19 cellular contexts compared by ENCODE assay signal in the genomic region with DNA sequence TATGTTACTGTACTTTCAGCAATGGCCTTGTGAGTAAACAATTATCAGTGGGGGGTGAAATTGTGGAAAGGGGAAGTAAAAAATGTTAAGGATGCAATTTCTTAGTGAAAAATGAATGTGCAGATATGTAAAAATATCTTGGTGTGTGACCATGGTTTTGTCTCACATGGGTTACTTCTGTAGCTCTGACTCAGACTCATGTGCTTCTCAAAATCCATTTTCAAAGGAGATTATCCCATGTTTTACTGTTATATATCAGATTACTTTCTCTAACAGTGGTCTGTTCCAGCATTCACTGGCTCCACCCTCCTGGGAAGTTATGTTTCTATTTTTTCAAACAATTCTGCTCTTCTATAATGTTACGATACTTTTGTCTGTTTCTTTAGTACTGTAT.
DNase-seq lines count a peak whose midpoint lies in the region; TF ChIP-seq lines count a peak whose summit lies in the region.
"Had no signal": no experiment of that assay in that cellular context is flagged by ENCODE, and none has a peak within 500 bp of the region (broad histone marks: within the 10 kb centered on the region; RNA-seq: fewer than 3 reads in every experiment).

No MANE protein-coding gene starts in this region.

- H3K79me2 ChIP-seq in OCI-LY3 (ENCODE audit: low read length), result no peaks in the 10 kb centered on the region

- H3K27ac ChIP-seq in OCI-LY3 (ENCODE audit: low read length), result no peak overlapping the region
- H3K27ac ChIP-seq: BLaER1, neutrophil had no signal

- H2AFZ ChIP-seq in OCI-LY3 (ENCODE audit: low read depth, low read length), result 0 out of 2 replicates have a peak overlapping the region, but pooled peaks have one; percentile 53

- H3K36me3 Mint-ChIP-seq in osteocyte (ENCODE audit: unreplicated experiment) (peaks cover 2% of the 10 kb centered on the region), CD14-positive monocyte (no peaks in the 10 kb centered on the region)
- H3K36me3 Mint-ChIP-seq: activated naive CD4-positive, alpha-beta T cell treated with anti-CD3 and anti-CD28 coated beads, Interleukin-2, amount 10 ng/mL, durations not matched to agents 7 days and 5 days; IgD-negative memory B cell; type B pancreatic cell had no signal

- no peak overlapping the region for H3K4me3 Mint-ChIP-seq in osteocyte (ENCODE audit: unreplicated experiment)
- H3K4me3 Mint-ChIP-seq in CD14-positive monocyte, result no peak overlapping the region
- H3K4me3 Mint-ChIP-seq: activated naive CD4-positive, alpha-beta T cell treated with anti-CD3 and anti-CD28 coated beads, Interleukin-2, amount 10 ng/mL, durations not matched to agents 7 days and 5 days; central memory CD8-positive, alpha-beta T cell; IgD-negative memory B cell; T-helper 1 cell treated with Interleukin-12 subunit alpha and Interleukin-12 subunit beta and Interleukin-4 antibody, amounts not matched to agents 30 μg/mL and 1 μg/mL, for 36 hours; type B pancreatic cell had no signal

- H3K27me3 Mint-ChIP-seq in osteocyte (ENCODE audit: unreplicated experiment) (no peaks in the 10 kb centered on the region), CD14-positive monocyte (ENCODE audit: low read depth in 3 of 3) (no peaks in the 10 kb centered on the region)
- H3K27me3 Mint-ChIP-seq: activated naive CD4-positive, alpha-beta T cell treated with anti-CD3 and anti-CD28 coated beads, Interleukin-2, amount 10 ng/mL, durations not matched to agents 7 days and 5 days; central memory CD8-positive, alpha-beta T cell; IgD-negative memory B cell; type B pancreatic cell had no signal

- peaks cover 4% of the 10 kb centered on the region for H3K9me3 Mint-ChIP-seq in osteocyte (ENCODE audit: unreplicated experiment)
- H3K9me3 Mint-ChIP-seq in CD14-positive monocyte, result peaks cover 0 to 5% (median 0%) of the 10 kb centered on the region in 7 donors
- H3K9me3 Mint-ChIP-seq: activated naive CD4-positive, alpha-beta T cell treated with anti-CD3 and anti-CD28 coated beads, Interleukin-2, amount 10 ng/mL, durations not matched to agents 7 days and 5 days; T-helper 1 cell treated with Interleukin-12 subunit alpha and Interleukin-12 subunit beta and Interleukin-4 antibody, amounts not matched to agents 30 μg/mL and 1 μg/mL, for 36 hours; type B pancreatic cell had no signal

- H3K27me3 ChIP-seq in OCI-LY3 (ENCODE audit: low read depth, low read length), result no peaks in the 10 kb centered on the region
- H3K27me3 ChIP-seq: BLaER1, neutrophil had no signal

- H3K4me1 Mint-ChIP-seq in osteocyte (ENCODE audit: unreplicated experiment) (peaks cover 11% of the 10 kb centered on the region), CD14-positive monocyte (no peaks in the 10 kb centered on the region)
- H3K4me1 Mint-ChIP-seq: activated naive CD4-positive, alpha-beta T cell treated with anti-CD3 and anti-CD28 coated beads, Interleukin-2, amount 10 ng/mL, durations not matched to agents 7 days and 5 days; central memory CD8-positive, alpha-beta T cell; IgD-negative memory B cell had no signal

- no peaks in the 10 kb centered on the region for H4K20me1 ChIP-seq in OCI-LY3 (ENCODE audit: insufficient read depth, low read length)
- H4K20me1 ChIP-seq: BLaER1 had no signal

- H3K4me3 ChIP-seq in OCI-LY3 (ENCODE audit: low read length), result no peak overlapping the region
- H3K4me3 ChIP-seq: BLaER1 had no signal

- TF ChIP-seq CTCF in OCI-LY3 (IDR thresholded peaks at IDR 0.05; ENCODE audit: low read depth, low read length) (no peak), osteocyte (IDR thresholded peaks at IDR 0.05) (no peak), CD14-positive monocyte (IDR thresholded peaks at IDR 0.05) (no peak)

- H3K27ac Mint-ChIP-seq in osteocyte (ENCODE audit: unreplicated experiment), result peak overlapping the region; percentile 39
- no peak overlapping the region for H3K27ac Mint-ChIP-seq in CD14-positive monocyte
- H3K27ac Mint-ChIP-seq: activated naive CD4-positive, alpha-beta T cell treated with anti-CD3 and anti-CD28 coated beads, Interleukin-2, amount 10 ng/mL, durations not matched to agents 7 days and 5 days; IgD-negative memory B cell; T-helper 1 cell treated with Interleukin-12 subunit alpha and Interleukin-12 subunit beta and Interleukin-4 antibody, amounts not matched to agents 30 μg/mL and 1 μg/mL, for 36 hours; type B pancreatic cell had no signal

- H3K4me1 ChIP-seq in OCI-LY3 (ENCODE audit: low read length), result peaks cover 7% of the 10 kb centered on the region
- H3K4me1 ChIP-seq: BLaER1 had no signal

- no peaks in the 10 kb centered on the region for H3K9me3 ChIP-seq in OCI-LY3 (ENCODE audit: insufficient read depth, low read length)
- H3K9me3 ChIP-seq: BLaER1, neutrophil had no signal

- no peak overlapping the region for H3K4me2 ChIP-seq in OCI-LY3 (ENCODE audit: low read length)
- H3K4me2 ChIP-seq: BLaER1 had no signal

- no peaks in the 10 kb centered on the region for H3K36me3 ChIP-seq in OCI-LY3 (replicated peaks; ENCODE audit: low read depth, low read length)
- H3K36me3 ChIP-seq: BLaER1, neutrophil had no signal

- no peak overlapping the region for H3K9ac ChIP-seq in OCI-LY3 (ENCODE audit: low read length)
- H3K9ac ChIP-seq: BLaER1 had no signal

- intact Hi-C loops in CD14-positive monocyte (cut with micrococcal nuclease), result no loop called here

- peak; percentile 37 for DNase-seq in EL
- peak; percentile 73 for DNase-seq in dedifferentiated amniotic fluid mesenchymal stem cell (ENCODE audit: extremely low spot score)
- no peak for DNase-seq in osteocyte (ENCODE audit: extremely low spot score, unreplicated experiment)
- DNase-seq in KG1 (lab: John Stamatoyannopoulos, UW), result no peak
- no peak for DNase-seq in NCI-H2196 (lab: John Stamatoyannopoulos, UW; ENCODE audit: unreplicated experiment)
- DNase-seq in CD14-positive monocyte (ENCODE audit: low spot score), result no peak
- DNase-seq in NCI-H1105 treated with DMSO at 0.1 percent for 48 hours (lab: John Stamatoyannopoulos, UW), result no peak
- DNase-seq: activated naive CD4-positive, alpha-beta T cell treated with anti-CD3 and anti-CD28 coated beads, Interleukin-2, amount 10 ng/mL, durations not matched to agents 7 days and 5 days; head of caudate nucleus; kidney; NCI-H1092 treated with DMSO at 0.1 percent for 48 hours; NCI-H510A had no signal

Comparison
In these comparisons a context has a peak if more than half of its experiments do, and no peak if none do; other contexts are left out.
1. DNase-seq: peak in EL (single experiment) and dedifferentiated amniotic fluid mesenchymal stem cell (single experiment); none in osteocyte (single experiment), KG1 (single experiment), NCI-H2196 (single experiment), CD14-positive monocyte (single experiment) and NCI-H1105 treated with DMSO at 0.1 percent for 48 hours (single experiment).